Comparison of ENCODE assay signal across 17 cellular contexts in genomic region chr1:3402258-3403010, GRCh38. TPM values are rescaled to one million over a fixed set of nuclear protein-coding genes. Genes with fewer than 3 reads are reported as not detected.
A peak's percentile ranks its signal among the peaks of the same experiment; 100 is the strongest.
DNase-seq lines count a peak whose midpoint lies in the region; ATAC-seq and TF ChIP-seq lines count a peak whose summit lies in the region.
"Had no signal": no experiment of that assay in that cellular context is flagged by ENCODE, and none has a peak within 500 bp of the region (broad histone marks: within the 10 kb centered on the region; RNA-seq: fewer than 3 reads in every experiment).

No MANE protein-coding gene starts in this region.

- H3K4me3 ChIP-seq in heart right ventricle: no peak overlapping the region
- H3K4me3 ChIP-seq in MG63: no peak overlapping the region
- H3K4me3 ChIP-seq in coronary artery: no peak overlapping the region
- H3K4me3 ChIP-seq in thoracic aorta: peak overlapping the region; percentile 15
- H3K4me3 ChIP-seq: K562 had no signal

- no peaks in the 10 kb centered on the region for H3K27me3 ChIP-seq in heart right ventricle
- no peaks in the 10 kb centered on the region for H3K27me3 ChIP-seq in MG63
- no peaks in the 10 kb centered on the region for H3K27me3 ChIP-seq in thoracic aorta (replicated peaks; ENCODE audit: insufficient read depth)

- H3K36me3 ChIP-seq in heart right ventricle (peaks cover 0 to 31% (median 0%) of the 10 kb centered on the region in 9 donors), MG63 (no peaks in the 10 kb centered on the region), thoracic aorta (peaks cover 31% of the 10 kb centered on the region)

- no peaks in the 10 kb centered on the region for H3K9me3 ChIP-seq in heart right ventricle
- no peaks in the 10 kb centered on the region for H3K9me3 ChIP-seq in MG63
- H3K9me3 ChIP-seq in thoracic aorta: no peaks in the 10 kb centered on the region

- peaks cover 0 to 36% (median 13%) of the 10 kb centered on the region in 9 donors for H3K4me1 ChIP-seq in heart right ventricle
- H3K4me1 ChIP-seq in thoracic aorta (ENCODE audit: control insufficient read depth in 1 of 2, low read depth in 2 of 2): peaks cover 32 to 66% of the 10 kb centered on the region in 2 donors

- 67 to 72% methylated on average over 29 of the region's 29 CpGs for WGBS in heart right ventricle, 2 donors

- intact Hi-C loops in heart right ventricle (cut with DNase I) (loop anchor here in 1 of 10 donors (10.0 kb wide), 1 partner anchor 338 kb away; the partner anchor contains the start of gene PRDM16), left cardiac atrium (cut with DNase I) (loop anchor here in 1 of 2 donors (10.0 kb wide), 1 partner anchor 338 kb away; the partner anchor contains the start of gene PRDM16)

- TF ChIP-seq CTCF in heart right ventricle (IDR thresholded peaks at IDR 0.05) (no peak), coronary artery (IDR thresholded peaks at IDR 0.05) (no peak), thoracic aorta (IDR thresholded peaks at IDR 0.05) (no peak)

- peak overlapping the region in 4 of 10 donors; percentile 41 to 50 (median 48) for H3K27ac ChIP-seq in heart right ventricle
- peak overlapping the region; percentile 21 to 48 for H3K27ac ChIP-seq in coronary artery
- peak overlapping the region; percentile 35 to 64 for H3K27ac ChIP-seq in thoracic aorta
- H3K27ac ChIP-seq: HL-60 had no signal

- DNase-seq in heart right ventricle (no peak), left cardiac atrium (no peak), MG63 (peak; percentile 58), coronary artery (ENCODE audit: low spot score) (no peak), thoracic aorta (ENCODE audit: low spot score) (no peak), NCI-H2029 (lab: John Stamatoyannopoulos, UW) (no peak), retina (no peak)
- DNase-seq: activated gamma-delta T cell treated with Interleukin-2 at 50 U/mL for 16 hours, head of caudate nucleus, NCI-H226, T-helper 2 cell had no signal

- peak in 5 of 8 donors; percentile 16 to 54 (median 43) for ATAC-seq in heart right ventricle
- ATAC-seq in left cardiac atrium: no peak
- ATAC-seq in thoracic aorta (ENCODE audit: insufficient number of reproducible peaks, low FRiP score, low read depth): no peak
- no peak for ATAC-seq in HG03045 (IDR thresholded peaks at IDR 0.05; ENCODE audit: unreplicated experiment)
- ATAC-seq: activated CD4-positive, CD25-positive, alpha-beta regulatory T cell treated with anti-CD3 and anti-CD28 coated beads, Interleukin-2, amount 50 U/mL, for 24 hours; esophagus mucosa had no signal

RNA-seq across cellular contexts. Expression of gene ARHGEF16, which starts 52.0 kb away (rescaled TPM):
- total RNA-seq in heart right ventricle: 1 to 10 TPM in 1 of 10 donors, under 1 TPM in 9; 0.17 to 1.1 (median 0.35) TPM
- polyA plus RNA-seq in heart right ventricle: 1 to 10 TPM in 1 of 2 donors, under 1 TPM in 1; 0.62 to 1.1 TPM
- total RNA-seq in left cardiac atrium: 1 to 10 TPM in 1 of 2 donors, under 1 TPM in 1; 0.68 to 2.3 TPM
- 0.13 TPM in 1 of 2 replicates, not detected in the other for total RNA-seq in MG63 (2014; rRNA removed; shearing (Covaris generic); ENCODE audit: low replicate concordance)
- total RNA-seq in thoracic aorta: 1 to 10 TPM; 1.6 to 2.4 TPM
- polyA plus RNA-seq: AG04450 had no signal

Comparison
In these comparisons a context has a peak if more than half of its experiments do, and no peak if none do; other contexts are left out.
1. ATAC-seq: peak in heart right ventricle (5 of 8); none in left cardiac atrium (0 of 2), thoracic aorta (single experiment) and HG03045 (single experiment).